Comparison of ENCODE assay signal across 1 cellular context in the genomic region with DNA sequence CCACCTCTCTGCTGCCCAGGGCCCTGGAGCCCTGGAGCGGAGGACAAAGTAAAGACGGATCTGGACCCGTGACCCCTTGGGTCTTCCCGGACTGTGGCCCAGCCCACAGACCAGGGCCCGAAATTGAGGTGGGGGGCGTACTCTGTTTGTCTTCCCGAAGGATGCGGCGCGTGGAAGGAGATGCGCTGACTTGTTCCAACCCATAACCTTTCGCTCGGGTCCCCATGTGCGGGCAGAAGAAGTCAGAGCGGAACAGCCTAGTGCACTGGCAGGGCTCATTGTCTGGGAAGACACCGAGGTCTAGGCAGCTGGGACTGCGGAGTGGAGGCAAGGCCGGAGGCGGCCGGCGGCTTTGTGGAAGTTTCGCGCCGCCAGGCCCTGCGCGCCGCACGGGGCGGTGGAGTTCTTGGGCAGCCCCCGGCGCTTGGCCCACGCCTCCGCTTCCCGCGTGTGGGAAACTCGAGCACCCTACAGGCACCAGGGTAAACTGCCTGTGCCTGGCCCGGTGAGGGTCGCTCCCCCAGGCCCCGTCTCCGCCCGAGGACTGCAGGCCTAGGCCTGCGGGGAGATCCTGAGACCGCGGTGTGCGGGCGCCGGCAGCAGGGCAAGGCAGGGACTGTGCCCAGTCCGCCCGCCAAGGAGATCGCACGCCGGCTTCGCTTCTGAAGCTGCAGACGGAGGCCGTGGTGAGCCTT.
TF ChIP-seq lines count a peak whose summit lies in the region.

No MANE protein-coding gene starts in this region.

TF ChIP-seq in H1, 55 proteins besides CTCF, POLR2A, EP300 and RAD21:
- TF ChIP-seq MAFK (IDR thresholded peaks at IDR 0.05; ENCODE audit: low read depth, low read length) (no peak), EZH2 (IDR thresholded peaks at IDR 0.05; ENCODE audit: low read depth, low read length, severe bottlenecking) (peak; percentile 100), SUZ12 (IDR thresholded peaks at IDR 0.05; ENCODE audit: low read length) (peak; percentile 100), RNF2 (IDR thresholded peaks at IDR 0.05; ENCODE audit: borderline replicate concordance, low read depth, low read length, missing control alignments, poor library complexity, severe bottlenecking) (peak; percentile 99), HDAC2 (IDR thresholded peaks at IDR 0.05; ENCODE audit: borderline replicate concordance in 1 of 2, low read depth in 2 of 2, low read length in 2 of 2) (0 out of 4 replicates have a peak, but pooled peaks of 1 of the 2 experiments have one; percentile 40), CTBP2 (IDR thresholded peaks at IDR 0.05; ENCODE audit: borderline replicate concordance, insufficient read depth, insufficient read length, low read length) (peak; percentile 70)
